In genomic region chr11:330307-330693, GRCh38 we compare ENCODE assay signal across 16 cellular contexts. TPM values are rescaled to one million over a fixed set of nuclear protein-coding genes. Genes with fewer than 3 reads are reported as not detected.
DNase-seq lines count a peak whose midpoint lies in the region; ATAC-seq and TF ChIP-seq lines count a peak whose summit lies in the region.
"Had no signal": no experiment of that assay in that cellular context is flagged by ENCODE, and none has a peak within 500 bp of the region (broad histone marks: within the 10 kb centered on the region; RNA-seq: fewer than 3 reads in every experiment).

No MANE protein-coding gene starts in this region.

- no peaks in the 10 kb centered on the region for H3K79me1 ChIP-seq in IMR-90 (ENCODE audit: low read depth in 1 of 2, low read length in 2 of 2)

- H4K20me1 ChIP-seq in IMR-90 (ENCODE audit: insufficient read depth, low read length), result no peaks in the 10 kb centered on the region

- no peak for TF ChIP-seq RAD21 in IMR-90 (IDR thresholded peaks at IDR 0.05; ENCODE audit: low read length)

- H2AK9ac ChIP-seq in IMR-90 (replicated peaks; ENCODE audit: low read depth, low read length, poor library complexity), result no peak overlapping the region

- H2BK20ac ChIP-seq in IMR-90 (ENCODE audit: low read depth, low read length), result no peak overlapping the region

- TF ChIP-seq CTCF in IMR-90 (conservative IDR thresholded peaks at IDR 0.05; ENCODE audit: low read depth, low read length), result no peak
- no peak for TF ChIP-seq CTCF in coronary artery (IDR thresholded peaks at IDR 0.05)

- H2BK5ac ChIP-seq in IMR-90 (ENCODE audit: low read depth, low read length, poor library complexity, severe bottlenecking), result no peak overlapping the region

- no peak overlapping the region for H2BK15ac ChIP-seq in IMR-90 (ENCODE audit: low read depth, low read length)

- no peak overlapping the region for H4K8ac ChIP-seq in IMR-90 (ENCODE audit: low read depth in 2 of 2, low read length in 2 of 2)

- no peak overlapping the region for H3K56ac ChIP-seq in IMR-90 (ENCODE audit: extremely low read depth, insufficient read depth, low read length)

- H3K9ac ChIP-seq in IMR-90 (ENCODE audit: low read depth, low read length), result no peak overlapping the region

- H3K9me1 ChIP-seq in IMR-90 (ENCODE audit: insufficient read depth, low read length), result no peaks in the 10 kb centered on the region

- H2AK5ac ChIP-seq in IMR-90 (ENCODE audit: low read depth, low read length), result no peak overlapping the region

- H3K23ac ChIP-seq in IMR-90 (ENCODE audit: low read depth, low read length), result no peak overlapping the region

- no peak overlapping the region for H3K4me3 ChIP-seq in IMR-90 (ENCODE audit: insufficient read depth, low read depth, low read length)
- H3K4me3 ChIP-seq in coronary artery, result no peak overlapping the region
- H3K4me3 ChIP-seq: left ventricle myocardium inferior, thoracic aorta had no signal

- WGBS in IMR-90 (ENCODE audit: extremely low coverage in 2 of 2, insufficient read length in 1 of 2), 2 experiments, result 83% methylated on average over 6 of the region's 14 CpGs; no CpG with 5 or more reads in 1 of the 2 experiments

- ATAC-seq in IMR-90 (ENCODE audit: low read depth) (no peak), HG02938 (IDR thresholded peaks at IDR 0.05; ENCODE audit: unreplicated experiment) (no peak)
- ATAC-seq: T-helper 17 cell had no signal

- DNase-seq in activated CD8-positive, alpha-beta memory T cell treated with anti-CD3 and anti-CD28 coated beads, Interleukin-2, amount 50 U/mL, for 48 hours, result peak; percentile 57
- DNase-seq in activated CD8-positive, alpha-beta memory T cell treated with anti-CD3 and anti-CD28 coated beads for 24 hours, result no peak
- DNase-seq in IMR-90 (no peak), coronary artery (ENCODE audit: low spot score) (peak; percentile 69), posterior vena cava (ENCODE audit: low spot score) (peak; percentile 47), epidermal melanocyte (ENCODE audit: insufficient read length, low spot score) (no peak), putamen (ENCODE audit: low spot score) (no peak)
- DNase-seq: activated CD4-positive, CD25-positive, alpha-beta regulatory T cell treated with anti-CD3 and anti-CD28 coated beads, Interleukin-2, amount 50 U/mL, for 72 hours; activated gamma-delta T cell; effector CD4-positive, alpha-beta T cell; left ventricle myocardium inferior; NCI-H2029; T-helper 17 cell had no signal

- H3K27ac ChIP-seq in IMR-90 (ENCODE audit: insufficient read depth, low read length) (no peak overlapping the region), coronary artery (no peak overlapping the region)
- H3K27ac ChIP-seq: left ventricle myocardium inferior, RWPE1, thoracic aorta had no signal

- in situ Hi-C loops in IMR-90 (cut with MboI; ENCODE audit: low sequenced_read_pairs), result no loop called here

- H3K4me1 ChIP-seq in IMR-90 (ENCODE audit: control insufficient read depth, insufficient read depth, low read length), result peaks cover 7% of the 10 kb centered on the region

- H3K18ac ChIP-seq in IMR-90 (ENCODE audit: low read depth, low read length), result no peak overlapping the region

- H3K27me3 ChIP-seq in IMR-90 (ENCODE audit: control insufficient read depth, insufficient read depth, low read length), result no peaks in the 10 kb centered on the region

- H4K5ac ChIP-seq in IMR-90 (ENCODE audit: low read depth, low read length), result no peak overlapping the region

- H2AFZ ChIP-seq in IMR-90 (replicated peaks; ENCODE audit: low read length, poor library complexity), result peak overlapping the region; percentile 16

- POLR2A ChIA-PET in IMR-90 (lab: Charles Lee; ENCODE audit: unreplicated experiment), result no interaction called here

- no TSS peak for BruUV-seq in IMR-90 (replicated peaks; lab: Mats Ljungman, UMichigan)

- no peak for TF ChIP-seq POLR2A in IMR-90 (IDR thresholded peaks at IDR 0.05; ENCODE audit: low read depth, low read length)

- no peak overlapping the region for H3K4me2 ChIP-seq in IMR-90 (ENCODE audit: low read depth, low read length)

- no peak overlapping the region for H3K4ac ChIP-seq in IMR-90 (ENCODE audit: low read depth, low read length)

- no peak overlapping the region for H2BK120ac ChIP-seq in IMR-90 (ENCODE audit: low read depth, low read length)

- no peaks in the 10 kb centered on the region for H3K9me3 ChIP-seq in IMR-90 (ENCODE audit: control insufficient read depth, insufficient read depth, low read length)
- H3K9me3 ChIP-seq: left ventricle myocardium inferior, thoracic aorta had no signal

- no peaks in the 10 kb centered on the region for H3K36me3 ChIP-seq in IMR-90 (ENCODE audit: control insufficient read depth, insufficient read depth, low read length)
- H3K36me3 ChIP-seq: left ventricle myocardium inferior, thoracic aorta had no signal

- H3K14ac ChIP-seq in IMR-90 (replicated peaks; ENCODE audit: low read depth, low read length), result no peak overlapping the region

- no peak overlapping the region for H4K91ac ChIP-seq in IMR-90 (ENCODE audit: insufficient read depth, low read depth, low read length)

- dilution Hi-C loops in IMR-90 (cut with HindIII; ENCODE audit: low sequenced_read_pairs, unreplicated experiment), result no loop called here

- intact Hi-C loops in IMR-90 (cut with micrococcal nuclease) (no loop called here), posterior vena cava (cut with DNase I) (no loop called here)

- CTCF ChIA-PET in IMR-90 (lab: Yijun Ruan, JAX), result no interaction called here

TF ChIP-seq in IMR-90, 13 proteins besides CTCF, POLR2A, EP300 and RAD21:
- TF ChIP-seq FOS (IDR thresholded peaks at IDR 0.05; ENCODE audit: low read depth, low read length), result no peak
- no peak for TF ChIP-seq MAFK (IDR thresholded peaks at IDR 0.05; ENCODE audit: low read depth, low read length)
- no peak for TF ChIP-seq SMC3 (IDR thresholded peaks at IDR 0.05; ENCODE audit: low read depth, low read length)
- no peak for TF ChIP-seq CEBPB (IDR thresholded peaks at IDR 0.05; ENCODE audit: low read depth, low read length)
- TF ChIP-seq, protein P1, sequence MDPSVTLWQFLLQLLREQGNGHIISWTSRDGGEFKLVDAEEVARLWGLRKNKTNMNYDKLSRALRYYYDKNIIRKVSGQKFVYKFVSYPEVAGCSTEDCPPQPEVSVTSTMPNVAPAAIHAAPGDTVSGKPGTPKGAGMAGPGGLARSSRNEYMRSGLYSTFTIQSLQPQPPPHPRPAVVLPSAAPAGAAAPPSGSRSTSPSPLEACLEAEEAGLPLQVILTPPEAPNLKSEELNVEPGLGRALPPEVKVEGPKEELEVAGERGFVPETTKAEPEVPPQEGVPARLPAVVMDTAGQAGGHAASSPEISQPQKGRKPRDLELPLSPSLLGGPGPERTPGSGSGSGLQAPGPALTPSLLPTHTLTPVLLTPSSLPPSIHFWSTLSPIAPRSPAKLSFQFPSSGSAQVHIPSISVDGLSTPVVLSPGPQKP (IDR thresholded peaks at IDR 0.05; ENCODE audit: borderline replicate concordance, low read depth, low read length), result no peak
- TF ChIP-seq RFX5 (IDR thresholded peaks at IDR 0.05; ENCODE audit: low read depth, low read length), result no peak
- TF ChIP-seq BHLHE40 (IDR thresholded peaks at IDR 0.05; ENCODE audit: low read depth, low read length), result no peak
- no peak for TF ChIP-seq MAZ (IDR thresholded peaks at IDR 0.05; ENCODE audit: borderline replicate concordance, low read depth, low read length)
- no peak for TF ChIP-seq CHD1 (IDR thresholded peaks at IDR 0.05; ENCODE audit: low read depth, low read length)

RNA-seq across cellular contexts. Expression of gene IFITM3, which starts 9.6 kb away (rescaled TPM):
- total RNA-seq in IMR-90 (2012; rRNA removed), result 40.9 and 52.5 TPM in 2 replicates
- polyA plus RNA-seq in IMR-90 (2012; rRNA removed), result 906 and 1,008 TPM in 2 replicates
- 803 and 1,768 TPM in 2 replicates for polyA plus RNA-seq in IMR-90 (2012; cell fraction: cytosol; rRNA removed)
- 153 and 347 TPM in 2 replicates for polyA plus RNA-seq in IMR-90 (2012; cell fraction: nucleus; rRNA removed; ENCODE audit: low replicate concordance)
- 1,000 to 10,000 TPM; 1,080 to 1,276 TPM for total RNA-seq in posterior vena cava

RNA-seq across cellular contexts. Expression of gene IFITM1, which starts 16.5 kb away (rescaled TPM):
- total RNA-seq in IMR-90 (2012; rRNA removed), result 14.4 and 24.2 TPM in 2 replicates
- polyA plus RNA-seq in IMR-90 (2012; rRNA removed), result 67.5 and 68.9 TPM in 2 replicates
- polyA plus RNA-seq in IMR-90 (2012; cell fraction: cytosol; rRNA removed), result 54.7 and 163 TPM in 2 replicates
- polyA plus RNA-seq in IMR-90 (2012; cell fraction: nucleus; rRNA removed; ENCODE audit: low replicate concordance), result 25.1 and 28.0 TPM in 2 replicates
- 100 to 1,000 TPM; 205 to 275 TPM for total RNA-seq in posterior vena cava

RNA-seq across cellular contexts. Expression of gene IFITM2, which starts 22.7 kb away (rescaled TPM):
- total RNA-seq in IMR-90 (2012; rRNA removed) (26.4 and 31.2 TPM in 2 replicates), posterior vena cava (100 to 1,000 TPM; 647 to 724 TPM)
- polyA plus RNA-seq in IMR-90 (2012; rRNA removed), result 564 and 600 TPM in 2 replicates
- 588 and 1,067 TPM in 2 replicates for polyA plus RNA-seq in IMR-90 (2012; cell fraction: cytosol; rRNA removed)
- polyA plus RNA-seq in IMR-90 (2012; cell fraction: nucleus; rRNA removed; ENCODE audit: low replicate concordance), result 95.2 and 139 TPM in 2 replicates

RNA-seq across cellular contexts. Expression of gene IFITM5, which starts 31.0 kb away (rescaled TPM):
- not detected in 2 replicates for total RNA-seq in IMR-90 (2012; rRNA removed)
- polyA plus RNA-seq in IMR-90 (2012; rRNA removed), result not detected in 2 replicates
- polyA plus RNA-seq in IMR-90 (2012; cell fraction: cytosol; rRNA removed), result not detected in 2 replicates
- not detected in 2 replicates for polyA plus RNA-seq in IMR-90 (2012; cell fraction: nucleus; rRNA removed; ENCODE audit: low replicate concordance)
- not detected for total RNA-seq in posterior vena cava
- total RNA-seq: left ventricle myocardium inferior, T-helper 17 cell, thoracic aorta had no signal

RNA-seq across cellular contexts. Expression of gene B4GALNT4, which starts 39.0 kb away (rescaled TPM):
- total RNA-seq in IMR-90 (2012; rRNA removed) (5.2 and 6.1 TPM in 2 replicates), posterior vena cava (1 to 10 TPM in 1 of 2 donors, under 1 TPM in 1; 0.52 to 1.8 TPM)
- 38.6 and 45.4 TPM in 2 replicates for polyA plus RNA-seq in IMR-90 (2012; rRNA removed)
- 23.3 and 32.7 TPM in 2 replicates for polyA plus RNA-seq in IMR-90 (2012; cell fraction: cytosol; rRNA removed)
- 324 and 637 TPM in 2 replicates for polyA plus RNA-seq in IMR-90 (2012; cell fraction: nucleus; rRNA removed; ENCODE audit: low replicate concordance)

Comparison
In these comparisons a context has a peak if more than half of its experiments do, and no peak if none do; other contexts are left out.
1. DNase-seq: peak in activated CD8-positive, alpha-beta memory T cell treated with anti-CD3 and anti-CD28 coated beads, Interleukin-2, amount 50 U/mL, for 48 hours (single experiment), coronary artery (single experiment) and posterior vena cava (single experiment); none in activated CD8-positive, alpha-beta memory T cell treated with anti-CD3 and anti-CD28 coated beads for 24 hours (single experiment), IMR-90 (single experiment), epidermal melanocyte (single experiment) and putamen (single experiment).
2. RNA of gene IFITM3, which starts 9.6 kb away (total RNA-seq): 1,080 to 1,276 TPM in posterior vena cava; 40.9 to 52.5 TPM in IMR-90; every median in the first group is over 10 times any median in the second.
3. RNA of gene IFITM2, which starts 22.7 kb away (total RNA-seq): 647 to 724 TPM in posterior vena cava; 26.4 to 31.2 TPM in IMR-90; every median in the first group is over 10 times any median in the second.